1 cellular context compared by ENCODE assay signal in the genomic region with DNA sequence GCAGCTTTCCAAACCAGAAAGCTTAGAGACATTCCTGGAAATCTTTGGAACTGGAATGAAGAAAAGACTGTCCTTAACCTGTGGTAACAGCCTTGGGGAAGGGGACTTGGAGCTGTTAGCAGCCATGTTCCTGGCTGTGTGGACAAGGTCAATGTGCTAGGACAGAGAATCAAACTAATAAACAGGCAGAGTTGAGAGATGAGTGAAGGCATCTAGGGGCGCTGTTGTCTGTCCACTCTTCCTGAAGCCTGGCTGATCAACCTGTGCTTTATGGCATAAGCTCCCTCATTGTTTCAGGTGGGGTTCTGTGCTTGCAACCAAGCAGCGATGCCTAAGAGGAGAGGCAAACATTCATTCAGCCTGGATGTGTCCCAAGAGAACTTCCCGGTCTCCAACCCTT.
TF ChIP-seq lines count a peak whose summit lies in the region.

No MANE protein-coding gene starts in this region.

TF ChIP-seq in HepG2, 621 proteins besides CTCF, POLR2A, EP300 and RAD21:
- no peak for TF ChIP-seq CSRNP1 (CRISPR knock-in tag; IDR thresholded peaks at IDR 0.05)
- no peak for TF ChIP-seq SMAD9 (CRISPR knock-in tag; IDR thresholded peaks at IDR 0.05)
- TF ChIP-seq ZFP36 (IDR thresholded peaks at IDR 0.05; ENCODE audit: borderline replicate concordance, low read depth, low read length, partially characterized antibody): no peak
- no peak for TF ChIP-seq ZBTB14 (CRISPR knock-in tag; IDR thresholded peaks at IDR 0.05)
- no peak for TF ChIP-seq ZNF747 (CRISPR knock-in tag; IDR thresholded peaks at IDR 0.05; ENCODE audit: borderline replicate concordance)
- no peak for TF ChIP-seq PHF8 (CRISPR knock-in tag; IDR thresholded peaks at IDR 0.05)
